In the genomic region with DNA sequence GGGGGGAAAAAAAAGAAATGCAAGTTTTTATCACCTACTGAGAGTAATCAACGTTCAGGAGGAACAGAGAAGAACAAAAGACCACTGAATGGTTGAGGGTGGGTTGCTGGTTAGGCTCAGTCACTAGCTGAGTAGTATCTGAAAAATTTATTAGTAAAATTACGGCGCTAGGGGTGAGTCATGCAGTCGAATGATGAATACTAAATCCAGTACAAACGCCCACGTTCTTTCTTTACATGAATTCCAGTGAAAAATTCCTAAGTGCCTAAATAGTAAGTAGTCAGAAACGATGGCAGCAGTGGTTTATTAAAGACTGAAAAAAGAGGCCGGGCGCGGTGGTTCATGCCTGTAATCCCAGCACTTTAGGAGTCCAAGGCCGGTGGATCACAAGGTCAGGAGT, we compare ENCODE assay signal across 33 cellular contexts. TPM values are rescaled to one million over a fixed set of nuclear protein-coding genes. Genes with fewer than 3 reads are reported as not detected.
DNase-seq lines count a peak whose midpoint lies in the region; ATAC-seq, FAIRE-seq and TF ChIP-seq lines count a peak whose summit lies in the region.
"Had no signal": no experiment of that assay in that cellular context is flagged by ENCODE, and none has a peak within 500 bp of the region (broad histone marks: within the 10 kb centered on the region; RNA-seq: fewer than 3 reads in every experiment).

No MANE protein-coding gene starts in this region.

- ATAC-seq in HG02870 (IDR thresholded peaks at IDR 0.05; ENCODE audit: unreplicated experiment): no peak
- ATAC-seq: activated T-helper 17 cell treated with anti-CD3 and anti-CD28 coated beads, Interleukin-2, amount 50 U/mL, for 72 hours; gastroesophageal sphincter; lower lobe of right lung; mucosa of descending colon; natural killer cell; psoas muscle; stimulated activated naive B cell treated with anti-CD40 and anti-IgM and Interleukin-4, amounts not matched to agents 10 μg/mL and 1 μg/mL and 100 μg/mL, for 72 hours; T-helper 17 cell had no signal

- FAIRE-seq in HTR-8/SVneo (lab: Jason Lieb, UNC): no peak
- FAIRE-seq: endothelial cell of umbilical vein, H1, TTC549 had no signal

- H3K27ac ChIP-seq in spleen: no peak overlapping the region
- H3K27ac ChIP-seq: gastroesophageal sphincter, hepatocyte, lower lobe of right lung, psoas muscle, suprapubic skin had no signal

- no peak for TF ChIP-seq CTCF in retinal pigment epithelial cell (conservative IDR thresholded peaks at IDR 0.05; ENCODE audit: low read depth, low read length)
- TF ChIP-seq CTCF in spleen (IDR thresholded peaks at IDR 0.05 in 8 of 11, conservative IDR thresholded peaks at IDR 0.05 in 3 of 11): no peak

- TF ChIP-seq POLR2A in spleen (IDR thresholded peaks at IDR 0.05): no peak

- DNase-seq in EL: peak; percentile 78
- DNase-seq in HTR-8/SVneo (ENCODE audit: insufficient read length, low spot score): peak; percentile 33
- peak; percentile 54 for DNase-seq in SW480 (ENCODE audit: low spot score)
- DNase-seq in retinal pigment epithelial cell (ENCODE audit: low read depth): peak; percentile 4
- DNase-seq in midbrain (lab: John Stamatoyannopoulos, UW): no peak
- no peak for DNase-seq in spleen
- no peak for DNase-seq in NCI-H510A treated with DMSO at 0.1 percent for 48 hours (lab: John Stamatoyannopoulos, UW)
- DNase-seq: activated CD4-positive, alpha-beta memory T cell treated with anti-CD3 and anti-CD28 coated beads, Interleukin-2, amount 10 ng/mL, durations not matched to agents 7 days and 5 days; activated CD4-positive, CD25-positive, alpha-beta regulatory T cell treated with anti-CD3 and anti-CD28 coated beads, Interleukin-2, amount 50 U/mL, for 72 hours; activated CD8-positive, alpha-beta memory T cell treated with anti-CD3 and anti-CD28 coated beads, Interleukin-2, amount 50 U/mL, for 48 hours; activated naive CD4-positive, alpha-beta T cell treated with anti-CD3 and anti-CD28 coated beads, Interleukin-2, amount 10 ng/mL, durations not matched to agents 7 days and 5 days; amniotic stem cell; DMS79 treated with DMSO at 0.1 percent for 48 hours; Kasumi-1; lower lobe of right lung; mucosa of descending colon; natural killer cell; NCI-H1048; NCI-H2171; psoas muscle; RPMI8226; stimulated activated naive B cell treated with anti-CD40 and anti-IgM and Interleukin-4, amounts not matched to agents 10 μg/mL and 1 μg/mL and 100 μg/mL, for 72 hours; T-helper 17 cell had no signal

- WGBS in spleen, 5 donors: 76 to 86% (median 80%) methylated on average over 11 of the region's 11 CpGs

- H3K4me1 ChIP-seq in spleen: no peaks in the 10 kb centered on the region
- H3K4me1 ChIP-seq: gastroesophageal sphincter, lower lobe of right lung, psoas muscle, suprapubic skin had no signal

- peaks cover 0 to 14% (median 0%) of the 10 kb centered on the region in 7 donors for H3K27me3 ChIP-seq in spleen (replicated peaks in 1 of 7)
- H3K27me3 ChIP-seq: hepatocyte, suprapubic skin had no signal

- intact Hi-C loops in spleen (cut with DNase I; ENCODE audit: low total_unique reads): no loop called here

- H3K36me3 ChIP-seq in spleen: no peaks in the 10 kb centered on the region
- H3K36me3 ChIP-seq: gastroesophageal sphincter, lower lobe of right lung, suprapubic skin had no signal

- H3K9me3 ChIP-seq in spleen: peaks cover 0 to 22% (median 9%) of the 10 kb centered on the region in 8 donors
- H3K9me3 ChIP-seq: lower lobe of right lung, psoas muscle had no signal

- H3K4me3 ChIP-seq in retinal pigment epithelial cell (ENCODE audit: low read length) (no peak overlapping the region), spleen (no peak overlapping the region)
- H3K4me3 ChIP-seq: gastroesophageal sphincter, hepatocyte, lower lobe of right lung, mucosa of descending colon, psoas muscle, suprapubic skin had no signal

RNA-seq across cellular contexts. Expression of a gene that starts 52.0 kb away (rescaled TPM):
- not detected for total RNA-seq in spleen
- polyA plus RNA-seq in spleen: not detected
- total RNA-seq: activated CD4-positive, alpha-beta memory T cell treated with anti-CD3 and anti-CD28 coated beads, Interleukin-2, amount 10 ng/mL, durations not matched to agents 7 days and 5 days; activated T-helper 17 cell treated with anti-CD3 and anti-CD28 coated beads, Interleukin-2, amount 50 U/mL, for 72 hours; endothelial cell of umbilical vein; gastroesophageal sphincter; H1; hepatocyte; mucosa of descending colon; natural killer cell; NCI-H460; suprapubic skin; T-helper 17 cell; ureter had no signal
- polyA plus RNA-seq: endothelial cell of umbilical vein, H1, hepatocyte, psoas muscle had no signal

Comparison
In these comparisons a context has a peak if more than half of its experiments do, and no peak if none do; other contexts are left out.
1. DNase-seq: peak in EL (single experiment), HTR-8/SVneo (single experiment), SW480 (single experiment) and retinal pigment epithelial cell (single experiment); none in midbrain (single experiment), spleen (single experiment) and NCI-H510A treated with DMSO at 0.1 percent for 48 hours (single experiment).